In genomic region chr14:65751510-65751909, GRCh38 we compare ENCODE assay signal across 26 cellular contexts.
DNase-seq lines count a peak whose midpoint lies in the region; ATAC-seq and TF ChIP-seq lines count a peak whose summit lies in the region.
"Had no signal": no experiment of that assay in that cellular context is flagged by ENCODE, and none has a peak within 500 bp of the region (broad histone marks: within the 10 kb centered on the region; RNA-seq: fewer than 3 reads in every experiment).

No MANE protein-coding gene starts in this region.

- no peak overlapping the region for H2AFZ ChIP-seq in DND-41 (ENCODE audit: low read depth, low read length)

- H2BK120ac ChIP-seq in mesendoderm (ENCODE audit: low read depth, low read length), result no peak overlapping the region

- H3K9ac ChIP-seq in DND-41 (ENCODE audit: low read depth, low read length) (no peak overlapping the region), mesendoderm (ENCODE audit: low read length) (no peak overlapping the region)
- H3K9ac ChIP-seq: BLaER1 had no signal

- H2BK15ac ChIP-seq in mesendoderm (replicated peaks; ENCODE audit: low read depth), result no peak overlapping the region

- no peaks in the 10 kb centered on the region for H3K79me2 ChIP-seq in DND-41 (ENCODE audit: insufficient read depth, low read length)
- no peaks in the 10 kb centered on the region for H3K79me2 ChIP-seq in mesendoderm (ENCODE audit: control insufficient read depth, insufficient read depth, low read length)

- no peak overlapping the region for H3K4me3 ChIP-seq in CD4-positive, CD25-positive, alpha-beta regulatory T cell (ENCODE audit: low read depth, low read length)
- H3K4me3 ChIP-seq in DND-41 (ENCODE audit: low read depth in 1 of 2, low read length in 2 of 2) (no peak overlapping the region), mesendoderm (ENCODE audit: low read length) (no peak overlapping the region)
- H3K4me3 ChIP-seq: BLaER1, coronary artery, upper lobe of right lung had no signal

- no peak overlapping the region for H2AK5ac ChIP-seq in mesendoderm (ENCODE audit: low read length)

- H2BK5ac ChIP-seq in mesendoderm (ENCODE audit: low read length), result no peak overlapping the region

- H3K27ac Mint-ChIP-seq in CD4-positive, CD25-positive, alpha-beta regulatory T cell, result peak overlapping the region in 2 of 3 donors; percentile 23 to 26
- H3K27ac Mint-ChIP-seq: HFFc6 had no signal

- no peak overlapping the region for H3K27ac ChIP-seq in CD4-positive, CD25-positive, alpha-beta regulatory T cell (ENCODE audit: insufficient read depth, low read length, poor library complexity, severe bottlenecking)
- H3K27ac ChIP-seq in DND-41 (ENCODE audit: low read length) (no peak overlapping the region), mesendoderm (ENCODE audit: low read depth, low read length) (no peak overlapping the region)
- H3K27ac ChIP-seq: BLaER1, coronary artery, upper lobe of right lung had no signal

- H3K4me3 Mint-ChIP-seq in CD4-positive, CD25-positive, alpha-beta regulatory T cell, result no peak overlapping the region
- H3K4me3 Mint-ChIP-seq: HFFc6 had no signal

- H3K27me3 Mint-ChIP-seq in CD4-positive, CD25-positive, alpha-beta regulatory T cell, result no peaks in the 10 kb centered on the region

- no peaks in the 10 kb centered on the region for H3K36me3 ChIP-seq in CD4-positive, CD25-positive, alpha-beta regulatory T cell (ENCODE audit: control insufficient read depth, insufficient read depth, low read length)
- H3K36me3 ChIP-seq in DND-41 (ENCODE audit: insufficient read depth, low read length) (no peaks in the 10 kb centered on the region), mesendoderm (ENCODE audit: control insufficient read depth, insufficient read depth, low read length) (no peaks in the 10 kb centered on the region)
- H3K36me3 ChIP-seq: BLaER1, upper lobe of right lung had no signal

- no peaks in the 10 kb centered on the region for H3K79me1 ChIP-seq in mesendoderm (ENCODE audit: low read length)

- no CpG with 5 or more reads among the region's 3 CpGs for WGBS in mesendoderm (ENCODE audit: extremely low coverage, insufficient coverage, low lambda C conversion rate)

- H3K4me1 Mint-ChIP-seq in CD4-positive, CD25-positive, alpha-beta regulatory T cell, result peaks cover 4 to 9% (median 7%) of the 10 kb centered on the region in 4 donors

- H3K4ac ChIP-seq in mesendoderm (ENCODE audit: low read depth, low read length), result no peak overlapping the region

- TF ChIP-seq CTCF in DND-41 (IDR thresholded peaks at IDR 0.05; ENCODE audit: borderline replicate concordance, extremely low read depth, low read length, poor library complexity, severe bottlenecking), result no peak

- H3K9me3 Mint-ChIP-seq in CD4-positive, CD25-positive, alpha-beta regulatory T cell, result peaks cover 0 to 4% (median 0%) of the 10 kb centered on the region in 7 donors
- H3K9me3 Mint-ChIP-seq: HFFc6 had no signal

- no peaks in the 10 kb centered on the region for H3K9me3 ChIP-seq in CD4-positive, CD25-positive, alpha-beta regulatory T cell (ENCODE audit: control insufficient read depth in 2 of 2, low read length in 2 of 2)
- no peaks in the 10 kb centered on the region for H3K9me3 ChIP-seq in DND-41 (ENCODE audit: insufficient read depth, low read length, severe bottlenecking)
- H3K9me3 ChIP-seq: BLaER1, upper lobe of right lung had no signal

- H4K8ac ChIP-seq in mesendoderm (ENCODE audit: low read depth, low read length), result no peak overlapping the region

- H3K36me3 Mint-ChIP-seq in CD4-positive, CD25-positive, alpha-beta regulatory T cell, result peaks cover 5% of the 10 kb centered on the region

- no peak overlapping the region for H3K23ac ChIP-seq in mesendoderm (ENCODE audit: low read length)

- H3K4me2 ChIP-seq in DND-41 (ENCODE audit: insufficient read depth, low read length), result no peak overlapping the region
- H3K4me2 ChIP-seq in mesendoderm (ENCODE audit: low read length), result no peak overlapping the region
- H3K4me2 ChIP-seq: BLaER1 had no signal

- H4K5ac ChIP-seq in mesendoderm (ENCODE audit: low read length), result no peak overlapping the region

- no peak overlapping the region for H3K56ac ChIP-seq in mesendoderm (ENCODE audit: low read length)

- H3K27me3 ChIP-seq in CD4-positive, CD25-positive, alpha-beta regulatory T cell (ENCODE audit: control insufficient read depth, insufficient read depth, low read length), result no peaks in the 10 kb centered on the region
- H3K27me3 ChIP-seq in DND-41 (ENCODE audit: insufficient read depth, low read length, poor library complexity) (no peaks in the 10 kb centered on the region), mesendoderm (ENCODE audit: insufficient read depth, low read length, poor library complexity) (no peaks in the 10 kb centered on the region)
- H3K27me3 ChIP-seq: BLaER1, upper lobe of right lung had no signal

- H4K20me1 ChIP-seq in DND-41 (ENCODE audit: insufficient read depth, low read length), result no peaks in the 10 kb centered on the region
- H4K20me1 ChIP-seq: BLaER1 had no signal

- no peak overlapping the region for H3K18ac ChIP-seq in mesendoderm (ENCODE audit: low read length)

- no peak for ATAC-seq in CD4-positive, CD25-positive, alpha-beta regulatory T cell (ENCODE audit: low read depth in 2 of 2)
- peak; percentile 34; the same call in 1 of the 3 replicates for ATAC-seq in DND-41 (ENCODE audit: insufficient read depth, low read depth)
- ATAC-seq: left lobe of liver, Panc1, upper lobe of right lung had no signal

- DNase-seq in CD4-positive, CD25-positive, alpha-beta regulatory T cell, result no peak
- DNase-seq in DND-41, result no peak
- peak; percentile 0 for DNase-seq in SK-N-DZ (ENCODE audit: low spot score)
- peak; percentile 39 for DNase-seq in mesendoderm
- no peak for DNase-seq in amygdala (lab: John Stamatoyannopoulos, UW)
- no peak for DNase-seq in effector CD8-positive, alpha-beta T cell (lab: John Stamatoyannopoulos, UW)
- no peak for DNase-seq in stimulated activated CD4-positive, alpha-beta T cell treated with anti-CD3 and anti-CD28 coated beads, Interleukin-1b, Interleukin-23, amount 100 ng/mL, for 48 hours
- no peak for DNase-seq in UCSD-AML1 (lab: John Stamatoyannopoulos, UW; ENCODE audit: unreplicated experiment)
- DNase-seq: activated CD8-positive, alpha-beta memory T cell treated with anti-CD3 and anti-CD28 coated beads for 24 hours; activated effector memory CD4-positive, alpha-beta T cell treated with Interleukin-2 at 50 U/mL for 16 hours; activated T-cell treated with anti-CD3 and anti-CD28 coated beads for 4 hours; caudate nucleus; GDM1; HFFc6; mesenchymal stem cell; NCI-H2081 treated with DMSO at 0.1 percent for 48 hours; NCI-H446 treated with DMSO at 0.1 percent for 48 hours; occipital lobe; Right ventricle myocardium superior; stimulated activated CD4-positive, alpha-beta T cell treated with anti-CD3 and anti-CD28 coated beads, Interleukin-4, amount 100 ng/mL, for 4 hours; T-helper 2 cell; upper lobe of right lung had no signal

- no peaks in the 10 kb centered on the region for H3K4me1 ChIP-seq in CD4-positive, CD25-positive, alpha-beta regulatory T cell (ENCODE audit: control insufficient read depth, insufficient read depth, low read length, poor library complexity, severe bottlenecking)
- H3K4me1 ChIP-seq in DND-41 (ENCODE audit: insufficient read depth, low read length), result no peaks in the 10 kb centered on the region
- peaks cover 4% of the 10 kb centered on the region for H3K4me1 ChIP-seq in mesendoderm (ENCODE audit: control insufficient read depth, low read depth, low read length)
- H3K4me1 ChIP-seq: BLaER1, upper lobe of right lung had no signal

Comparison
In these comparisons a context has a peak if more than half of its experiments do, and no peak if none do; other contexts are left out.
1. DNase-seq: peak in SK-N-DZ (single experiment) and mesendoderm (single experiment); none in CD4-positive, CD25-positive, alpha-beta regulatory T cell (0 of 3), DND-41 (single experiment), amygdala (0 of 56), effector CD8-positive, alpha-beta T cell (single experiment), stimulated activated CD4-positive, alpha-beta T cell treated with anti-CD3 and anti-CD28 coated beads, Interleukin-1b, Interleukin-23, amount 100 ng/mL, for 48 hours (single experiment) and UCSD-AML1 (single experiment).